ENCODE assay signal across 27 cellular contexts in the genomic region with DNA sequence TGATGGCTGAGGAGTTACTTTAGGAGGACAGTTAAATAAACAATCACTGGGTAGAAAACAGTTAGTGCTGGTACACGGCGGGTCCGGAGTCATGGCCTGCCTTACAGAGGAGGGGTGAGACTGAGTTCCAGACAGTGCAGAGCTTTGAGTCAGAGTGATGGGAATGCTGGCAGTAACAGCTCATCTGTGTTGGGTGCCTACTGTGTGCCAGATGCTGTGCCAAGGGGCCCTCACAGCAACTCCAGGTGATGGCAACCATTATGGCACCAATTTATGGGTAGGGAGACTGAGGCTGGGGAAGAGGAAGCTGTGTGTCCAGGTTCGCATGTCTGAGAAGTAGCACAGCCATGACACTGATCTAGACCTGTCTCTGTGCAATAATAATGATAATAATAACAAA.
DNase-seq lines count a peak whose midpoint lies in the region; ATAC-seq and TF ChIP-seq lines count a peak whose summit lies in the region.
"Had no signal": no experiment of that assay in that cellular context is flagged by ENCODE, and none has a peak within 500 bp of the region (broad histone marks: within the 10 kb centered on the region; RNA-seq: fewer than 3 reads in every experiment).

No MANE protein-coding gene starts in this region.

- 91 to 93% methylated on average over 4 of the region's 4 CpGs for WGBS in sigmoid colon, 2 donors

- H3K4me3 ChIP-seq in adipocyte (ENCODE audit: low read length) (no peak overlapping the region), foreskin fibroblast (ENCODE audit: low read depth in 1 of 2, low read length in 2 of 2) (no peak overlapping the region), sigmoid colon (no peak overlapping the region)
- H3K4me3 ChIP-seq: tibial nerve had no signal

- no peaks in the 10 kb centered on the region for H3K36me3 ChIP-seq in adipocyte (ENCODE audit: control insufficient read depth, insufficient read depth, low read length, severe bottlenecking)
- H3K36me3 ChIP-seq in sigmoid colon: no peaks in the 10 kb centered on the region
- H3K36me3 ChIP-seq: tibial nerve, WERI-Rb-1 had no signal

- intact Hi-C loops in sigmoid colon (cut with DNase I): loop anchor here (5.0 kb wide), 2 partner anchors 54 to 131 kb away; partner anchors contain the start of gene CEBPB

- H3K9ac ChIP-seq in adipocyte (ENCODE audit: low read length): no peak overlapping the region

- H3K9me3 ChIP-seq in adipocyte (ENCODE audit: control insufficient read depth, low read length) (peaks cover 4% of the 10 kb centered on the region), sigmoid colon (no peaks in the 10 kb centered on the region)
- H3K9me3 ChIP-seq: tibial nerve had no signal

- TF ChIP-seq POLR2A in sigmoid colon (IDR thresholded peaks at IDR 0.05): no peak

- DNase-seq in ELR (ENCODE audit: low read depth) (peak; percentile 37), adipocyte (ENCODE audit: low read depth) (peak; percentile 42), foreskin fibroblast (peak; percentile 45 to 64), sigmoid colon (peak; percentile 52), NCI-H510A treated with DMSO at 0.1 percent for 48 hours (lab: John Stamatoyannopoulos, UW) (no peak), HEK293T (ENCODE audit: extremely low spot score) (no peak)
- DNase-seq: activated CD4-positive, alpha-beta T cell treated with anti-CD3 and anti-CD28 coated beads, Interleukin-2, amount 10 ng/mL, durations not matched to agents 24 days and 14 days; activated naive CD4-positive, alpha-beta T cell; activated T-cell treated with anti-CD3 and anti-CD28 coated beads, Interleukin-2, amount 50 U/mL, for 4 hours; effector CD8-positive, alpha-beta T cell; erythroblast; Kasumi-1; left colon; mesendoderm; naive B cell; NCI-H1694; NCI-H2171; NCI-H524; occipital lobe; SHP77; small intestine; stimulated activated CD4-positive, alpha-beta T cell treated with anti-CD3 and anti-CD28 coated beads, Interleukin-2, amount 100 ng/mL, for 24 hours; WERI-Rb-1 had no signal

- CTCF ChIA-PET in HEK293T (lab: Yijun Ruan, JAX): no interaction called here

- TF ChIP-seq EP300 in sigmoid colon (IDR thresholded peaks at IDR 0.05): no peak

- TF ChIP-seq CTCF in foreskin fibroblast (IDR thresholded peaks at IDR 0.05; ENCODE audit: low read depth, low read length): no peak
- no peak for TF ChIP-seq CTCF in sigmoid colon (IDR thresholded peaks at IDR 0.05)

- no peak overlapping the region for H3K27ac ChIP-seq in sigmoid colon
- H3K27ac ChIP-seq: tibial nerve, WERI-Rb-1 had no signal

- H3K4me1 ChIP-seq in adipocyte (ENCODE audit: control insufficient read depth, insufficient read depth, low read length) (peaks cover 24% of the 10 kb centered on the region), sigmoid colon (peaks cover 0 to 25% (median 20%) of the 10 kb centered on the region in 4 donors)

- ATAC-seq in HG03280 (IDR thresholded peaks at IDR 0.05; ENCODE audit: unreplicated experiment) (no peak), GM19035 (IDR thresholded peaks at IDR 0.05; ENCODE audit: unreplicated experiment) (no peak)
- ATAC-seq: activated T-cell treated with anti-CD3 and anti-CD28 coated beads, Interleukin-2, amount 50 U/mL, for 4 hours; HCT116; left colon had no signal

- POLR2A ChIA-PET in HEK293T (lab: Yijun Ruan, JAX): no interaction called here

- H3K27me3 ChIP-seq in adipocyte (replicated peaks; ENCODE audit: control insufficient read depth, insufficient read depth, low read length) (no peaks in the 10 kb centered on the region), sigmoid colon (no peaks in the 10 kb centered on the region)
- H3K27me3 ChIP-seq: tibial nerve had no signal

TF ChIP-seq in HEK293T, 16 proteins besides CTCF, POLR2A, EP300 and RAD21:
- no peak for TF ChIP-seq PKNOX1 (IDR thresholded peaks at IDR 0.05)
- no peak for TF ChIP-seq L3MBTL2 (conservative IDR thresholded peaks at IDR 0.05)
- TF ChIP-seq ZNF384 (IDR thresholded peaks at IDR 0.05): no peak
- TF ChIP-seq ELF4 (IDR thresholded peaks at IDR 0.05): no peak
- no peak for TF ChIP-seq BHLHE40 (IDR thresholded peaks at IDR 0.05; ENCODE audit: borderline replicate concordance)
- TF ChIP-seq FOXK2 (IDR thresholded peaks at IDR 0.05): no peak
- no peak for TF ChIP-seq FOXA1 (IDR thresholded peaks at IDR 0.05)
- TF ChIP-seq TARDBP (IDR thresholded peaks at IDR 0.05): no peak
- no peak for TF ChIP-seq SUZ12 (IDR thresholded peaks at IDR 0.05)
- TF ChIP-seq SP1 (IDR thresholded peaks at IDR 0.05): no peak
- no peak for TF ChIP-seq CTBP1 (IDR thresholded peaks at IDR 0.05; ENCODE audit: borderline replicate concordance)
- TF ChIP-seq FOXM1 (IDR thresholded peaks at IDR 0.05; ENCODE audit: borderline replicate concordance): no peak
- no peak for TF ChIP-seq ARNT (IDR thresholded peaks at IDR 0.05)
- no peak for TF ChIP-seq HDGF (IDR thresholded peaks at IDR 0.05; ENCODE audit: borderline replicate concordance)
- no peak for TF ChIP-seq NFRKB (IDR thresholded peaks at IDR 0.05)
- no peak for TF ChIP-seq LEF1 (IDR thresholded peaks at IDR 0.05; ENCODE audit: borderline replicate concordance)

Comparison
In these comparisons a context has a peak if more than half of its experiments do, and no peak if none do; other contexts are left out.
1. DNase-seq: peak in ELR (single experiment), adipocyte (single experiment), foreskin fibroblast (2 of 2) and sigmoid colon (single experiment); none in NCI-H510A treated with DMSO at 0.1 percent for 48 hours (single experiment) and HEK293T (single experiment).